In genomic region chr17:78186689-78187595, GRCh38 we compare ENCODE assay signal across 8 cellular contexts. TPM values are rescaled to one million over a fixed set of nuclear protein-coding genes. Genes with fewer than 3 reads are reported as not detected.
DNase-seq lines count a peak whose midpoint lies in the region; FAIRE-seq and TF ChIP-seq lines count a peak whose summit lies in the region.

Gene AFMID, plus strand, starts transcription at chr17:78187362. Its CDS starts 9 bp downstream, at chr17:78187371.
Gene TK1, minus strand, starts transcription at chr17:78187052. Its CDS starts 58 bp downstream, at chr17:78186994.

- H3K9ac ChIP-seq in Loucy (ENCODE audit: low read depth, low read length, poor library complexity, severe bottlenecking) (peak within 1 kb of the TSS; percentile 78), neural progenitor cell (peak within 1 kb of the TSS; percentile 61)

- peaks cover 34% of the 10 kb centered on the region for H3K4me1 Mint-ChIP-seq in neural progenitor cell

- H2AFZ ChIP-seq in Loucy (ENCODE audit: low read length) (peak within 1 kb of the TSS; percentile 91), neural progenitor cell (replicated peaks) (peak within 1 kb of the TSS; percentile 54)

- H3F3A ChIP-seq in Loucy (ENCODE audit: low read depth) (no peaks in the 10 kb centered on the region), neural progenitor cell (ENCODE audit: low read depth) (no peaks in the 10 kb centered on the region)

- H3K36me3 ChIP-seq in Loucy (ENCODE audit: insufficient read depth, low read length) (no peaks in the 10 kb centered on the region), neural progenitor cell (no peaks in the 10 kb centered on the region)

- peak within 1 kb of the TSS; percentile 60 for H3K27ac Mint-ChIP-seq in neural progenitor cell

- H3K9me2 ChIP-seq in Loucy (replicated peaks; ENCODE audit: low read depth, low read length), result no peaks in the 10 kb centered on the region

- H3K36me3 Mint-ChIP-seq in neural progenitor cell, result peaks cover 23% of the 10 kb centered on the region

- peak; percentile 93 for TF ChIP-seq POLR2A in H54 (IDR thresholded peaks at IDR 0.05; ENCODE audit: low read depth, low read length)

- TF ChIP-seq CTCF in Loucy (conservative IDR thresholded peaks at IDR 0.05; ENCODE audit: low read length) (0 out of 2 replicates have a peak, but pooled peaks have one; percentile 21), foreskin fibroblast (IDR thresholded peaks at IDR 0.05; ENCODE audit: low read depth, low read length) (peak; percentile 71), neural progenitor cell (IDR thresholded peaks at IDR 0.05) (peak; percentile 95)

- no peak for FAIRE-seq in H54 (lab: Jason Lieb, UNC)

- in situ Hi-C loops in G401 (cut with HindIII; ENCODE audit: low sequenced_read_pairs), result no loop called here

- no peaks in the 10 kb centered on the region for H3K9me3 Mint-ChIP-seq in neural progenitor cell

- H4K20me1 ChIP-seq in Loucy (ENCODE audit: insufficient read depth, low read length, poor library complexity, severe bottlenecking) (peaks cover 8% of the 10 kb centered on the region), neural progenitor cell (ENCODE audit: low read depth) (peaks cover 40% of the 10 kb centered on the region)

- H3K4me2 ChIP-seq in Loucy (ENCODE audit: low read depth, low read length, poor library complexity, severe bottlenecking), result peak within 1 kb of the TSS; percentile 75
- peak within 1 kb of the TSS; percentile 97 for H3K4me2 ChIP-seq in neural progenitor cell

- no peak within 1 kb of the TSS for H3K27ac ChIP-seq in neural progenitor cell

- H3K4me1 ChIP-seq in Loucy (ENCODE audit: insufficient read depth, low read length, poor library complexity, severe bottlenecking) (peaks cover 33% of the 10 kb centered on the region), neural progenitor cell (peaks cover 27% of the 10 kb centered on the region)

- H3K79me2 ChIP-seq in Loucy (ENCODE audit: insufficient read depth, low read length), result peaks cover 65% of the 10 kb centered on the region
- peaks cover 79% of the 10 kb centered on the region for H3K79me2 ChIP-seq in neural progenitor cell (ENCODE audit: low read depth)

- H3K27me3 ChIP-seq in Loucy (ENCODE audit: insufficient read depth, low read length, poor library complexity, severe bottlenecking) (no peaks in the 10 kb centered on the region), neural progenitor cell (no peaks in the 10 kb centered on the region)

- peak within 1 kb of the TSS; percentile 77 for H3K4me3 ChIP-seq in Loucy (ENCODE audit: low read length, poor library complexity, severe bottlenecking)
- peak within 1 kb of the TSS; percentile 82 for H3K4me3 ChIP-seq in foreskin fibroblast (ENCODE audit: low read depth in 1 of 2, low read length in 2 of 2)
- peak within 1 kb of the TSS; percentile 70 for H3K4me3 ChIP-seq in neural progenitor cell

- DNase-seq in G401 (ENCODE audit: low spot score) (peak; percentile 99), H54 (ENCODE audit: insufficient read length, low spot score) (peak; percentile 95), SHP77 treated with DMSO at 0.1 percent for 48 hours (lab: John Stamatoyannopoulos, UW) (peak; percentile 93), foreskin fibroblast (peak; percentile 95 to 99), neural progenitor cell (ENCODE audit: low spot score) (peak; percentile 99), stromal cell of bone marrow (ENCODE audit: low read depth) (peak; percentile 92)
- peak; percentile 94 for DNase-seq in activated effector memory CD4-positive, alpha-beta T cell treated with anti-CD3 and anti-CD28 coated beads, Interleukin-2, amount 50 U/mL, for 16 hours

- H3K27me3 Mint-ChIP-seq in neural progenitor cell (ENCODE audit: insufficient read depth, low read depth), result peaks cover 10% of the 10 kb centered on the region

- peak within 1 kb of the TSS; percentile 88 for H3K4me3 Mint-ChIP-seq in neural progenitor cell

- H3K9me3 ChIP-seq in Loucy (ENCODE audit: insufficient read depth, low read depth, low read length) (no peaks in the 10 kb centered on the region), neural progenitor cell (ENCODE audit: low read depth) (no peaks in the 10 kb centered on the region)

RNA-seq across cellular contexts. Expression of gene AFMID, which starts in this region (rescaled TPM):
- 43.1 and 60.6 TPM in 2 replicates for total RNA-seq in G401 (2014; rRNA removed; shearing (Covaris generic))
- total RNA-seq in neural progenitor cell (ENCODE audit: low replicate concordance), result 76.8 and 78.4 TPM in 2 replicates

RNA-seq across cellular contexts. Expression of gene TK1, which starts in this region (rescaled TPM):
- 76.8 and 84.5 TPM in 2 replicates for total RNA-seq in G401 (2014; rRNA removed; shearing (Covaris generic))
- total RNA-seq in neural progenitor cell (ENCODE audit: low replicate concordance), result 27.3 and 61.7 TPM in 2 replicates

Comparison
In these comparisons a context has a peak if more than half of its experiments do, and no peak if none do; other contexts are left out.
1. CTCF ChIP-seq: peak in every context shown above with its lines; median percentile 95 in neural progenitor cell; 71 in foreskin fibroblast; 21 in Loucy.